Comparison of ENCODE assay signal across 18 cellular contexts in genomic region chr11:121068787-121069186, GRCh38. TPM values are rescaled to one million over a fixed set of nuclear protein-coding genes. Genes with fewer than 3 reads are reported as not detected.
A peak's percentile ranks its signal among the peaks of the same experiment; 100 is the strongest.
DNase-seq lines count a peak whose midpoint lies in the region; ATAC-seq, FAIRE-seq and TF ChIP-seq lines count a peak whose summit lies in the region.
"Had no signal": no experiment of that assay in that cellular context is flagged by ENCODE, and none has a peak within 500 bp of the region (broad histone marks: within the 10 kb centered on the region; RNA-seq: fewer than 3 reads in every experiment).

No MANE protein-coding gene starts in this region.

- TF ChIP-seq POLR2A in GM12892 (IDR thresholded peaks at IDR 0.05; ENCODE audit: low read depth, low read length), result no peak

- H3K4me1 Mint-ChIP-seq in progenitor cell of endocrine pancreas (ENCODE audit: low read depth), result peaks cover 56% of the 10 kb centered on the region
- no peaks in the 10 kb centered on the region for H3K4me1 Mint-ChIP-seq in Calu3 (ENCODE audit: low read depth, unreplicated experiment)

- H3K9ac ChIP-seq in colonic mucosa (ENCODE audit: low read depth in 2 of 2, low read length in 2 of 2) (no peak overlapping the region), liver (ENCODE audit: low read depth in 1 of 2, low read length in 2 of 2) (no peak overlapping the region)

- no peak for DNase-seq in GM12892 (ENCODE audit: insufficient read length)
- peak; percentile 43 for DNase-seq in colonic mucosa
- no peak for DNase-seq in progenitor cell of endocrine pancreas (ENCODE audit: low spot score, unreplicated experiment)
- no peak for DNase-seq in NK-92 treated with Interleukin-12 subunit alpha and Interleukin-12 subunit beta, amount 100 ng/mL, for 24 hours (lab: John Stamatoyannopoulos, UW)
- no peak for DNase-seq in caudate nucleus (lab: John Stamatoyannopoulos, UW)
- DNase-seq in Calu3, result no peak
- DNase-seq: BE2C; CD8-positive, alpha-beta T cell; COR-L47; DMS53; HCEC 1CT; HFFc6 had no signal

- no peak overlapping the region for H3K4me3 ChIP-seq in colonic mucosa
- no peak overlapping the region for H3K4me3 ChIP-seq in liver (ENCODE audit: low read depth in 1 of 3, low read length in 3 of 3)
- H3K4me3 ChIP-seq: K562 had no signal

- H3K27ac Mint-ChIP-seq in progenitor cell of endocrine pancreas, result peak overlapping the region; percentile 50
- no peak overlapping the region for H3K27ac Mint-ChIP-seq in Calu3 (ENCODE audit: unreplicated experiment)
- H3K27ac Mint-ChIP-seq: CD8-positive, alpha-beta T cell; HFFc6 had no signal

- no TSS peak for BruUV-seq in Calu3 (replicated peaks; lab: Mats Ljungman, UMichigan)

- TF ChIP-seq CTCF in colonic mucosa (IDR thresholded peaks at IDR 0.05) (no peak), liver (IDR thresholded peaks at IDR 0.05; ENCODE audit: low read depth, low read length, missing input control) (no peak), progenitor cell of endocrine pancreas (IDR thresholded peaks at IDR 0.05; ENCODE audit: unreplicated experiment) (no peak), Calu3 (IDR thresholded peaks at IDR 0.05; ENCODE audit: unreplicated experiment) (no peak)

- H3K27me3 Mint-ChIP-seq in progenitor cell of endocrine pancreas, result no peaks in the 10 kb centered on the region
- H3K27me3 Mint-ChIP-seq in Calu3 (ENCODE audit: unreplicated experiment), result no peaks in the 10 kb centered on the region

- peak overlapping the region; percentile 60 for H3K27ac ChIP-seq in colonic mucosa
- H3K27ac ChIP-seq in liver (ENCODE audit: low read depth in 1 of 2, low read length in 2 of 2), result no peak overlapping the region
- no peak overlapping the region for H3K27ac ChIP-seq in caudate nucleus (ENCODE audit: low read depth, low read length)
- H3K27ac ChIP-seq: HL-60 had no signal

- FAIRE-seq in GM12892 (lab: Jason Lieb, UNC), result peak; percentile 60
- FAIRE-seq: A204.1, K562 had no signal

- H3K9me3 Mint-ChIP-seq in progenitor cell of endocrine pancreas (ENCODE audit: low read depth), result peaks cover 2% of the 10 kb centered on the region
- peaks cover 2% of the 10 kb centered on the region for H3K9me3 Mint-ChIP-seq in Calu3 (ENCODE audit: low read depth, unreplicated experiment)
- H3K9me3 Mint-ChIP-seq: CD8-positive, alpha-beta T cell; HFFc6 had no signal

- H3K9me3 ChIP-seq in colonic mucosa, result no peaks in the 10 kb centered on the region
- H3K9me3 ChIP-seq in liver (ENCODE audit: control insufficient read depth in 4 of 4, low read length in 3 of 4), result no peaks in the 10 kb centered on the region
- H3K9me3 ChIP-seq: BE2C had no signal

- peaks cover 21% of the 10 kb centered on the region for H3K36me3 Mint-ChIP-seq in progenitor cell of endocrine pancreas (ENCODE audit: insufficient read depth)
- H3K36me3 Mint-ChIP-seq in Calu3 (ENCODE audit: insufficient read depth, unreplicated experiment), result no peaks in the 10 kb centered on the region

- intact Hi-C loops in colonic mucosa (cut with DNase I) (no loop called here), Calu3 (cut with micrococcal nuclease; ENCODE audit: unreplicated experiment) (no loop called here)

- ATAC-seq in HG03378 (IDR thresholded peaks at IDR 0.05; ENCODE audit: unreplicated experiment), result no peak
- ATAC-seq: CD8-positive, alpha-beta T cell; K562 had no signal

- no peaks in the 10 kb centered on the region for H3K4me1 ChIP-seq in colonic mucosa
- peaks cover 6 to 20% (median 17%) of the 10 kb centered on the region in 4 donors for H3K4me1 ChIP-seq in liver (ENCODE audit: control insufficient read depth in 4 of 4, insufficient read depth in 4 of 4, low read length in 3 of 4)
- H3K4me1 ChIP-seq: BE2C had no signal

- TF ChIP-seq RAD21 in liver (IDR thresholded peaks at IDR 0.05), result no peak

- CTCF ChIA-PET in Calu3 (lab: Charles Lee), result no interaction called here

- H3K36me3 ChIP-seq in colonic mucosa (no peaks in the 10 kb centered on the region), liver (ENCODE audit: control insufficient read depth in 4 of 4, insufficient read depth in 3 of 4, low read depth in 1 of 4, low read length in 3 of 4) (peaks cover 0 to 3% (median under 1%) of the 10 kb centered on the region in 4 donors)

- 84% methylated on average over 6 of the region's 6 CpGs for WGBS in liver

- no peak overlapping the region for H3K4me3 Mint-ChIP-seq in progenitor cell of endocrine pancreas (ENCODE audit: low read depth)
- H3K4me3 Mint-ChIP-seq in Calu3 (ENCODE audit: low read depth, unreplicated experiment), result no peak overlapping the region
- H3K4me3 Mint-ChIP-seq: CD14-positive monocyte; CD8-positive, alpha-beta T cell; HFFc6 had no signal

- H3K27me3 ChIP-seq in colonic mucosa (no peaks in the 10 kb centered on the region), liver (ENCODE audit: control insufficient read depth in 4 of 4, insufficient read depth in 4 of 4, low read length in 3 of 4) (no peaks in the 10 kb centered on the region)
- H3K27me3 ChIP-seq: BE2C had no signal

TF ChIP-seq in liver, 16 proteins besides CTCF, POLR2A, EP300 and RAD21:
- TF ChIP-seq FOXA1 (IDR thresholded peaks at IDR 0.05), result no peak
- no peak for TF ChIP-seq HNF4G (IDR thresholded peaks at IDR 0.05)
- peak in 1 of 2 donors; percentile 16 for TF ChIP-seq HNF4A (conservative IDR thresholded peaks at IDR 0.05)
- TF ChIP-seq FOXA2 (IDR thresholded peaks at IDR 0.05), result no peak
- TF ChIP-seq SP1 (IDR thresholded peaks at IDR 0.05), result peak; percentile 8

RNA-seq across cellular contexts. Expression of gene TECTA, which starts 32.3 kb away (rescaled TPM):
- 0.04 TPM for polyA plus RNA-seq in GM12892 (2012; ENCODE audit: missing spikeins)
- total RNA-seq in colonic mucosa, result under 1 TPM; 0.16 to 0.20 TPM
- total RNA-seq in liver, result 1 to 10 TPM in 1 of 2 donors, under 1 TPM in 1; 0.93 to 2.4 TPM
- polyA plus RNA-seq in liver, result under 1 TPM; 0.46 to 0.52 TPM
- 2.0 and 2.3 TPM in 2 replicates for total RNA-seq in progenitor cell of endocrine pancreas
- total RNA-seq in Calu3 (2022), result not detected in 2 replicates
- polyA plus RNA-seq: CD14-positive monocyte had no signal

RNA-seq across cellular contexts. Expression of gene TBCEL, which starts 44.9 kb away (rescaled TPM):
- polyA plus RNA-seq in GM12892 (2012; ENCODE audit: missing spikeins), result 6.8 TPM
- total RNA-seq in colonic mucosa (10 to 100 TPM in 1 of 2 donors, 1 to 10 TPM in 1; 7.5 to 10.1 TPM), liver (10 to 100 TPM; 25.9 to 41.3 TPM), progenitor cell of endocrine pancreas (28.6 and 28.9 TPM in 2 replicates), Calu3 (2022) (0.80 and 0.88 TPM in 2 replicates)
- polyA plus RNA-seq in liver, result 1 to 10 TPM; 6.7 to 9.0 TPM
